In the genomic region with DNA sequence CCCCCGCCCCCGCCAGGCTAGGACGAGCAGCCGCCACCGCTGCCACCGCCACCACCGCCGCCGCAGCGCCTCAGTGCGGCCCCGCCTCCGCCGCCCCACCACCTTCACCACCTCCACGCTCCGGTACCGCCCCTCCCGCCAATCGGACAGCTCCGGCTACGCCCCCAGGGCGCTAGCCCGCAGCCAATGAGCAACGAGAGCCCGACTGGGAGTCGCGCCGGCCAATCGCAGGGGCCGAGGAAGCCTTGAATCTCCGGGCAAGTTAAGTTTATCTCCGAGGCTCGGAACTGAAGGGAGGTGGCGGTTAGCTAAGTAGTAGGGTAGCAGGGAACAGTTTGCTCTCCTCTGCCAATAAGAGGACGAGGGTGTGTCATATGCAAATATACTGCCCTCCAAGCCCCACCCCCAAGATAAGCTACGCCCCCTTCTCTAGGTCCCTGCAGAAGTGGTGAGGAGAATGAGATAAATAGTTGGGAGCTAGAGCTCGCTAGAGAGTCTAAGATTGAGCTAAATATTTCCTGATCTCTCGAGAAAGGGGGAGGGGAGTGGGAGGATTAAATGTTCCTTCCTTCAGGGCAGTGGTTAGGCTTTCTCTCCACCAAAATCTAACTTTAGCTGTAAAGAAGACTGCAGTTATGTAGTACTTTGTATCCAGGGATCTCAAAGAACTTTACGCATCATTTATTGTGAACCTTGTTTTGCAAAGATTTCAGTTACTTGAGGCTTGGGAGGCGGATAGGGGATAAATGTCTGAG, we compare ENCODE assay signal across 8 cellular contexts. TPM values are rescaled to one million over a fixed set of nuclear protein-coding genes. Genes with fewer than 3 reads are reported as not detected.
A peak's percentile ranks its signal among the peaks of the same experiment; 100 is the strongest.
DNase-seq lines count a peak whose midpoint lies in the region; ATAC-seq lines count a peak whose summit lies in the region.

A gene with protein sequence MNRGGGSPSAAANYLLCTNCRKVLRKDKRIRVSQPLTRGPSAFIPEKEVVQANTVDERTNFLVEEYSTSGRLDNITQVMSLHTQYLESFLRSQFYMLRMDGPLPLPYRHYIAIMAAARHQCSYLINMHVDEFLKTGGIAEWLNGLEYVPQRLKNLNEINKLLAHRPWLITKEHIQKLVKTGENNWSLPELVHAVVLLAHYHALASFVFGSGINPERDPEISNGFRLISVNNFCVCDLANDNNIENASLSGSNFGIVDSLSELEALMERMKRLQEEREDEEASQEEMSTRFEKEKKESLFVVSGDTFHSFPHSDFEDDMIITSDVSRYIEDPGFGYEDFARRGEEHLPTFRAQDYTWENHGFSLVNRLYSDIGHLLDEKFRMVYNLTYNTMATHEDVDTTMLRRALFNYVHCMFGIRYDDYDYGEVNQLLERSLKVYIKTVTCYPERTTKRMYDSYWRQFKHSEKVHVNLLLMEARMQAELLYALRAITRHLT (minus strand): TSS at position 77 of the 755 bp plus-strand sequence. CDS start 342 bp downstream, outside the sequence.

- peak; percentile 100 for DNase-seq in NCI-H1092 (lab: John Stamatoyannopoulos, UW)
- peak; percentile 99 for DNase-seq in SKM-1 (lab: John Stamatoyannopoulos, UW; ENCODE audit: unreplicated experiment)
- peak; percentile 81 for DNase-seq in glomerular endothelial cell (ENCODE audit: extremely low read depth, low read depth, low spot score)
- peak; percentile 72 to 99 (median 97) for DNase-seq in nucleus accumbens (lab: John Stamatoyannopoulos, UW)
- peak; percentile 98 for DNase-seq in superior temporal gyrus (ENCODE audit: extremely low spot score)

- H3K4me3 ChIP-seq in GM08714 (ENCODE audit: low read length), result peak within 1 kb of the TSS; percentile 74

- no peaks in the 10 kb centered on the region for H3K9me3 Mint-ChIP-seq in activated naive CD4-positive, alpha-beta T cell treated with anti-CD3 and anti-CD28 coated beads, Interleukin-2, amount 50 U/mL, for 24 hours

- ATAC-seq in HG02588 (IDR thresholded peaks at IDR 0.05; ENCODE audit: unreplicated experiment), result peak; percentile 95

- H3K4me3 Mint-ChIP-seq in activated naive CD4-positive, alpha-beta T cell treated with anti-CD3 and anti-CD28 coated beads, Interleukin-2, amount 50 U/mL, for 24 hours, result peak within 1 kb of the TSS; percentile 91

- H3K4me1 Mint-ChIP-seq in activated naive CD4-positive, alpha-beta T cell treated with anti-CD3 and anti-CD28 coated beads, Interleukin-2, amount 50 U/mL, for 24 hours, result peaks cover 70% of the 10 kb centered on the region

- peak within 1 kb of the TSS; percentile 82 for H3K27ac Mint-ChIP-seq in activated naive CD4-positive, alpha-beta T cell treated with anti-CD3 and anti-CD28 coated beads, Interleukin-2, amount 50 U/mL, for 24 hours

- H3K36me3 Mint-ChIP-seq in activated naive CD4-positive, alpha-beta T cell treated with anti-CD3 and anti-CD28 coated beads, Interleukin-2, amount 50 U/mL, for 24 hours, result no peaks in the 10 kb centered on the region

- H3K27me3 Mint-ChIP-seq in activated naive CD4-positive, alpha-beta T cell treated with anti-CD3 and anti-CD28 coated beads, Interleukin-2, amount 50 U/mL, for 24 hours, result no peaks in the 10 kb centered on the region

RNA-seq across cellular contexts. Expression of the gene that starts here (rescaled TPM):
- 8.9 and 19.8 TPM in 2 replicates for total RNA-seq in glomerular endothelial cell

Comparison
In these comparisons a context has a peak if more than half of its experiments do, and no peak if none do; other contexts are left out.
1. Peak in every context shown above with its lines: DNase-seq, ATAC-seq and H3K4me3 ChIP-seq.